ENCODE assay signal across 1 cellular context in the genomic region with DNA sequence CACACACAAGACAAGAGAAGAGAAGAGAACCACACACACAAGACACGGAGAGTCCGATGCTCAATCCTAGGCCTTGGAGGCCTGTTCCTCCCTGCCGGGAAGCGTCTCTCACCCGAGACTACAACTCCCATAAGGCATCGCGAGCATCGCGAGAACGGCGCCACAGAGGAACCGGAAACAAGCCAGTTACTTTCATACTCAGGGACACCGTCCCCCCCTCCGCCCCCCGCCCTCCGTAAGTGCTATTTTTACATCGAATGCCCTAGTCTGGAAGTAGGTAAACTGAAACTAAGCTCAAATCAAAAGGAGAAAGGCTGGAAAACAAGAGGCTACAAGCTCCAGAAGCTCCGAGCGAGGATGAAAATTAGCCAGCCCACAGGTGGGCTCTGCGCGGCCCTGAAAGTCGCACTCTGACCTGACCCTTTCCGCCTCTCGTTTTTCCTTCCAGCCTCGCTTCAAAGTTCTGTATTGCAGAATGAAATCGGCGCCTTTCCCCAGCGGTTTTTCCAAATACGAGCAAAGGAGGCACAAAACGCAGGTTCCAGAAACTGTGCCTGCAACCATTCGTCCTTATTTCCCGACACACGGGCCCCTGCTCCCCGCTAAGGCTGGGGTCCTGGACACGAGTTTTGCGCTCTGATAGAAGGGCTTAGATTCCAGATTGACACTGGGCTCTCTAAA.
TF ChIP-seq lines count a peak whose summit lies in the region.

No MANE protein-coding gene starts in this region.

TF ChIP-seq in K562, 482 proteins besides CTCF, POLR2A, EP300 and RAD21 (continued from another document and continues in another):
- TF ChIP-seq, protein P1, sequence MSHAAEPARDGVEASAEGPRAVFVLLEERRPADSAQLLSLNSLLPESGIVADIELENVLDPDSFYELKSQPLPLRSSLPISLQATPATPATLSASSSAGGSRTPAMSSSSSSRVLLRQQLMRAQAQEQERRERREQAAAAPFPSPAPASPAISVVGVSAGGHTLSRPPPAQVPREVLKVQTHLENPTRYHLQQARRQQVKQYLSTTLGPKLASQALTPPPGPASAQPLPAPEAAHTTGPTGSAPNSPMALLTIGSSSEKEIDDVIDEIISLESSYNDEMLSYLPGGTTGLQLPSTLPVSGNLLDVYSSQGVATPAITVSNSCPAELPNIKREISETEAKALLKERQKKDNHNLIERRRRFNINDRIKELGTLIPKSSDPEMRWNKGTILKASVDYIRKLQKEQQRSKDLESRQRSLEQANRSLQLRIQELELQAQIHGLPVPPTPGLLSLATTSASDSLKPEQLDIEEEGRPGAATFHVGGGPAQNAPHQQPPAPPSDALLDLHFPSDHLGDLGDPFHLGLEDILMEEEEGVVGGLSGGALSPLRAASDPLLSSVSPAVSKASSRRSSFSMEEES (CRISPR knock-in tag; IDR thresholded peaks at IDR 0.05), result no peak
- TF ChIP-seq CAMTA2 (CRISPR knock-in tag; conservative IDR thresholded peaks at IDR 0.05) (no peak), TCF7 (IDR thresholded peaks at IDR 0.05; ENCODE audit: borderline replicate concordance) (no peak), IRF2 (CRISPR knock-in tag; IDR thresholded peaks at IDR 0.05) (no peak), SREBF1 (IDR thresholded peaks at IDR 0.05; ENCODE audit: borderline replicate concordance, low read depth, low read length) (peak; percentile 58; the same call in 1 of the 2 replicates), MIER1 (IDR thresholded peaks at IDR 0.05; ENCODE audit: low read depth) (no peak), ZNF175 (CRISPR knock-in tag; IDR thresholded peaks at IDR 0.05; ENCODE audit: low read depth) (no peak), LEF1 (IDR thresholded peaks at IDR 0.05) (no peak), RNF219 (CRISPR knock-in tag; IDR thresholded peaks at IDR 0.05) (no peak), MCM2 (IDR thresholded peaks at IDR 0.05; ENCODE audit: low read depth) (no peak), LCOR (CRISPR knock-in tag; IDR thresholded peaks at IDR 0.05) (no peak), TEAD2 (tag; IDR thresholded peaks at IDR 0.05) (no peak), ZNF696 (CRISPR knock-in tag; conservative IDR thresholded peaks at IDR 0.05) (no peak), RHOXF2B (CRISPR knock-in tag; conservative IDR thresholded peaks at IDR 0.05) (no peak), HMGN3 (IDR thresholded peaks at IDR 0.05; ENCODE audit: borderline replicate concordance, extremely low read depth, insufficient read length, low read depth, low read length) (no peak), ZNF41 (CRISPR knock-in tag; conservative IDR thresholded peaks at IDR 0.05) (no peak), SNRNP70 (optimal IDR thresholded peaks at IDR 0.05; ENCODE audit: low read depth, low read length) (no peak), KLF6 (CRISPR knock-in tag; IDR thresholded peaks at IDR 0.05; ENCODE audit: borderline replicate concordance) (peak; percentile 15; the same call in 1 of the 2 replicates), TAL1 (IDR thresholded peaks at IDR 0.05) (no peak), NR4A1 (CRISPR knock-in tag; IDR thresholded peaks at IDR 0.05) (no peak), NR4A1 (tag; IDR thresholded peaks at IDR 0.05) (peak; percentile 70; the same call in 1 of the 2 replicates), GATA2 (CRISPR knock-in tag; IDR thresholded peaks at IDR 0.05) (no peak), ZNF436 (CRISPR knock-in tag; IDR thresholded peaks at IDR 0.05) (no peak), SIX5 (IDR thresholded peaks at IDR 0.05; ENCODE audit: borderline replicate concordance in 1 of 2, insufficient read depth in 1 of 2, low read depth in 1 of 2, low read length in 2 of 2) (peak; percentile 94 to 97), ZNF384 (IDR thresholded peaks at IDR 0.05; ENCODE audit: low read depth, low read length) (no peak), SREBF2 (CRISPR knock-in tag; IDR thresholded peaks at IDR 0.05) (no peak), NR2F6 (CRISPR knock-in tag; IDR thresholded peaks at IDR 0.05) (no peak), ZNF24 (IDR thresholded peaks at IDR 0.05) (no peak), HNRNPL (IDR thresholded peaks at IDR 0.05; ENCODE audit: low read depth, low read length) (no peak), RFX1 (IDR thresholded peaks at IDR 0.05) (no peak), THRA (IDR thresholded peaks at IDR 0.05) (no peak), ZNF764 (CRISPR knock-in tag; IDR thresholded peaks at IDR 0.05; ENCODE audit: low read depth) (no peak), NFYB (IDR thresholded peaks at IDR 0.05; ENCODE audit: extremely low read depth, insufficient read length) (no peak), FIP1L1 (IDR thresholded peaks at IDR 0.05; ENCODE audit: low read depth, low read length, poor library complexity, severe bottlenecking) (no peak), XRCC5 (IDR thresholded peaks at IDR 0.05; ENCODE audit: low read depth, low read length) (0 out of 2 replicates have a peak, but pooled peaks have one; percentile 30), U2AF1 (optimal IDR thresholded peaks at IDR 0.05; ENCODE audit: low read depth, low read length) (no peak)
- TF ChIP-seq, protein P2, sequence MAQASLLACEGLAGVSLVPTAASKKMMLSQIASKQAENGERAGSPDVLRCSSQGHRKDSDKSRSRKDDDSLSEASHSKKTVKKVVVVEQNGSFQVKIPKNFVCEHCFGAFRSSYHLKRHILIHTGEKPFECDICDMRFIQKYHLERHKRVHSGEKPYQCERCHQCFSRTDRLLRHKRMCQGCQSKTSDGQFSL (CRISPR knock-in tag; IDR thresholded peaks at IDR 0.05), result no peak
- TF ChIP-seq, protein P2 (tag; IDR thresholded peaks at IDR 0.05), result no peak
- TF ChIP-seq, protein P3, sequence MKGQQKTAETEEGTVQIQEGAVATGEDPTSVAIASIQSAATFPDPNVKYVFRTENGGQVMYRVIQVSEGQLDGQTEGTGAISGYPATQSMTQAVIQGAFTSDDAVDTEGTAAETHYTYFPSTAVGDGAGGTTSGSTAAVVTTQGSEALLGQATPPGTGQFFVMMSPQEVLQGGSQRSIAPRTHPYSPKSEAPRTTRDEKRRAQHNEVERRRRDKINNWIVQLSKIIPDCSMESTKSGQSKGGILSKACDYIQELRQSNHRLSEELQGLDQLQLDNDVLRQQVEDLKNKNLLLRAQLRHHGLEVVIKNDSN (CRISPR knock-in tag; IDR thresholded peaks at IDR 0.05), result no peak
- TF ChIP-seq, protein P4, sequence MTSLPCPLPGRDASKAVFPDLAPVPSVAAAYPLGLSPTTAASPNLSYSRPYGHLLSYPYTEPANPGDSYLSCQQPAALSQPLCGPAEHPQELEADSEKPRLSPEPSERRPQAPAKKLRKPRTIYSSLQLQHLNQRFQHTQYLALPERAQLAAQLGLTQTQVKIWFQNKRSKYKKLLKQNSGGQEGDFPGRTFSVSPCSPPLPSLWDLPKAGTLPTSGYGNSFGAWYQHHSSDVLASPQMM (CRISPR knock-in tag; IDR thresholded peaks at IDR 0.05), result no peak
- TF ChIP-seq, protein P5, sequence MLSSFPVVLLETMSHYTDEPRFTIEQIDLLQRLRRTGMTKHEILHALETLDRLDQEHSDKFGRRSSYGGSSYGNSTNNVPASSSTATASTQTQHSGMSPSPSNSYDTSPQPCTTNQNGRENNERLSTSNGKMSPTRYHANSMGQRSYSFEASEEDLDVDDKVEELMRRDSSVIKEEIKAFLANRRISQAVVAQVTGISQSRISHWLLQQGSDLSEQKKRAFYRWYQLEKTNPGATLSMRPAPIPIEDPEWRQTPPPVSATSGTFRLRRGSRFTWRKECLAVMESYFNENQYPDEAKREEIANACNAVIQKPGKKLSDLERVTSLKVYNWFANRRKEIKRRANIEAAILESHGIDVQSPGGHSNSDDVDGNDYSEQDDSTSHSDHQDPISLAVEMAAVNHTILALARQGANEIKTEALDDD (IDR thresholded peaks at IDR 0.05), result peak; percentile 84; the same call in 1 of the 2 replicates
- TF ChIP-seq, protein P6, sequence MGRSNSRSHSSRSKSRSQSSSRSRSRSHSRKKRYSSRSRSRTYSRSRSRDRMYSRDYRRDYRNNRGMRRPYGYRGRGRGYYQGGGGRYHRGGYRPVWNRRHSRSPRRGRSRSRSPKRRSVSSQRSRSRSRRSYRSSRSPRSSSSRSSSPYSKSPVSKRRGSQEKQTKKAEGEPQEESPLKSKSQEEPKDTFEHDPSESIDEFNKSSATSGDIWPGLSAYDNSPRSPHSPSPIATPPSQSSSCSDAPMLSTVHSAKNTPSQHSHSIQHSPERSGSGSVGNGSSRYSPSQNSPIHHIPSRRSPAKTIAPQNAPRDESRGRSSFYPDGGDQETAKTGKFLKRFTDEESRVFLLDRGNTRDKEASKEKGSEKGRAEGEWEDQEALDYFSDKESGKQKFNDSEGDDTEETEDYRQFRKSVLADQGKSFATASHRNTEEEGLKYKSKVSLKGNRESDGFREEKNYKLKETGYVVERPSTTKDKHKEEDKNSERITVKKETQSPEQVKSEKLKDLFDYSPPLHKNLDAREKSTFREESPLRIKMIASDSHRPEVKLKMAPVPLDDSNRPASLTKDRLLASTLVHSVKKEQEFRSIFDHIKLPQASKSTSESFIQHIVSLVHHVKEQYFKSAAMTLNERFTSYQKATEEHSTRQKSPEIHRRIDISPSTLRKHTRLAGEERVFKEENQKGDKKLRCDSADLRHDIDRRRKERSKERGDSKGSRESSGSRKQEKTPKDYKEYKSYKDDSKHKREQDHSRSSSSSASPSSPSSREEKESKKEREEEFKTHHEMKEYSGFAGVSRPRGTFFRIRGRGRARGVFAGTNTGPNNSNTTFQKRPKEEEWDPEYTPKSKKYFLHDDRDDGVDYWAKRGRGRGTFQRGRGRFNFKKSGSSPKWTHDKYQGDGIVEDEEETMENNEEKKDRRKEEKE (IDR thresholded peaks at IDR 0.05; ENCODE audit: borderline replicate concordance in 1 of 2, control insufficient read depth in 1 of 2, low read depth in 2 of 2, low read length in 1 of 2), result 0 out of 4 replicates have a peak, but pooled peaks of 1 of the 2 experiments have one; percentile 17
- TF ChIP-seq, protein P7, sequence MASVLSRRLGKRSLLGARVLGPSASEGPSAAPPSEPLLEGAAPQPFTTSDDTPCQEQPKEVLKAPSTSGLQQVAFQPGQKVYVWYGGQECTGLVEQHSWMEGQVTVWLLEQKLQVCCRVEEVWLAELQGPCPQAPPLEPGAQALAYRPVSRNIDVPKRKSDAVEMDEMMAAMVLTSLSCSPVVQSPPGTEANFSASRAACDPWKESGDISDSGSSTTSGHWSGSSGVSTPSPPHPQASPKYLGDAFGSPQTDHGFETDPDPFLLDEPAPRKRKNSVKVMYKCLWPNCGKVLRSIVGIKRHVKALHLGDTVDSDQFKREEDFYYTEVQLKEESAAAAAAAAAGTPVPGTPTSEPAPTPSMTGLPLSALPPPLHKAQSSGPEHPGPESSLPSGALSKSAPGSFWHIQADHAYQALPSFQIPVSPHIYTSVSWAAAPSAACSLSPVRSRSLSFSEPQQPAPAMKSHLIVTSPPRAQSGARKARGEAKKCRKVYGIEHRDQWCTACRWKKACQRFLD (CRISPR knock-in tag; IDR thresholded peaks at IDR 0.05), result no peak
